In the genomic region with DNA sequence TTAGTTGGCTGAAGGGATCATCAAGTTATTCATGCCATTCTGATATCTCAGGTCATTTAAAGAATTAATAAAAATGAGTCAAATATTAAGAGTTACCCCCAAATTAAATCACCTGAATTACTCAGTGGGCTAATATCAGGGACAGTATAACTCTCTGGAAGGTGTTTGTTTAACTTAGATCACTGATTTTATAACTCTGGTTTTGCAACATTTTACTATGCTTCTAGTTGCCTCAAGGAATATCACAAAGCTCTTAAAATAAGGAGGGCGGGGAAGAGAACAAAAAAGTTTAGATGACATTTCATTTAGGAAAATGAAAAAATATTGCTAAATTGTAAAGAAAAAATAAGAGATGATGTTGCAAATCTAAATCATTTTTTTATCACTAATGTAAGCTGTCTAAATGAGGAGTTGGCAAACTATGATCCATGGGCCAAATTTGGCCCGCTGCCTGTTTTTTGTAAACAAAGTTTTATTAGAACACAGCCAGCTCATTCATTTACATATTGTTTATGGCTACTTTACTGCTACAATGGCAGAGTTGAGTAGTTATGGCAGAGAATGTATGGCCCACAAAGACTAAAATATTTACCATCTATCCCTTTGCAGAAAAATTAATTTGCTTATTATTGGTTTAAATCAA, we compare ENCODE assay signal across 22 cellular contexts. TPM values are rescaled to one million over a fixed set of nuclear protein-coding genes. Genes with fewer than 3 reads are reported as not detected.
A peak's percentile ranks its signal among the peaks of the same experiment; 100 is the strongest.
DNase-seq lines count a peak whose midpoint lies in the region; ATAC-seq and TF ChIP-seq lines count a peak whose summit lies in the region.
"Had no signal": no experiment of that assay in that cellular context is flagged by ENCODE, and none has a peak within 500 bp of the region (broad histone marks: within the 10 kb centered on the region; RNA-seq: fewer than 3 reads in every experiment).

No MANE protein-coding gene starts in this region.

- H3K36me3 ChIP-seq in transverse colon = no peaks in the 10 kb centered on the region
- H3K36me3 ChIP-seq: HAP-1, SJSA1 had no signal

- H3K36me3 Mint-ChIP-seq in stimulated activated naive B cell treated with anti-CD40 and anti-IgM and Interleukin-4, amounts not matched to agents 10 μg/mL and 1 μg/mL and 100 μg/mL, for 72 hours = no peaks in the 10 kb centered on the region
- H3K36me3 Mint-ChIP-seq: CD8-positive, alpha-beta T cell had no signal

- POLR2A ChIA-PET in HEK293T (lab: Yijun Ruan, JAX) = no interaction called here

- H3K27ac ChIP-seq in C4-2B (peak overlapping the region; percentile 39; the same call in 1 of the 2 replicates), VCaP (peak overlapping the region; percentile 35), transverse colon (no peak overlapping the region)
- H3K27ac ChIP-seq: PC-9, SJSA1 had no signal

- DNase-seq in LNCaP clone FGC (ENCODE audit: low read depth) (peak; percentile 66), transverse colon (peak; percentile 22), HEK293T (ENCODE audit: extremely low spot score) (no peak)
- DNase-seq in stimulated activated naive B cell treated with anti-CD40 and anti-IgM and Interleukin-4, amounts not matched to agents 10 μg/mL and 1 μg/mL and 100 μg/mL, for 72 hours = no peak
- DNase-seq: C1 segment of cervical spinal cord; Caco-2; CD8-positive, alpha-beta T cell; GOT3; Karpas-422; MM.1S; NCI-H1694; NCI-H2081; NCI-H226; NCI-H510A treated with DMSO at 0.1 percent for 48 hours; NK-92 treated with Interleukin-12 subunit alpha and Interleukin-12 subunit beta, amount 100 ng/mL, for 24 hours; Right ventricle myocardium superior had no signal

- TF ChIP-seq EP300 in transverse colon (IDR thresholded peaks at IDR 0.05; ENCODE audit: low read depth) = no peak

- no peaks in the 10 kb centered on the region for H3K27me3 ChIP-seq in transverse colon
- H3K27me3 ChIP-seq: SJSA1 had no signal

- peaks cover 4 to 6% of the 10 kb centered on the region in 2 donors for H3K4me1 Mint-ChIP-seq in stimulated activated naive B cell treated with anti-CD40 and anti-IgM and Interleukin-4, amounts not matched to agents 10 μg/mL and 1 μg/mL and 100 μg/mL, for 72 hours

- no peak for ATAC-seq in HG03039 (IDR thresholded peaks at IDR 0.05; ENCODE audit: unreplicated experiment)
- no peak for ATAC-seq in stimulated activated naive B cell treated with anti-CD40 and anti-IgM and Interleukin-4, amounts not matched to agents 10 μg/mL and 1 μg/mL and 100 μg/mL, for 72 hours (replicated peaks)
- ATAC-seq: CD8-positive, alpha-beta T cell had no signal

- 68 to 76% methylated on average over 2 of the region's 2 CpGs for WGBS in transverse colon (ENCODE audit: low coverage in 1 of 2), 2 donors

- in situ Hi-C loops in transverse colon (cut with MboI; ENCODE audit: low pct_ligation_motif_present in 1 of 4, low pct_unique_long_range_greater_than_20kb in 1 of 4, low sequenced_read_pairs in 3 of 4) = no loop called here

- CTCF ChIA-PET in HEK293T (lab: Yijun Ruan, JAX) = no interaction called here

- TF ChIP-seq POLR2A in transverse colon (IDR thresholded peaks at IDR 0.05) = no peak

- no peak overlapping the region for H3K27ac Mint-ChIP-seq in stimulated activated naive B cell treated with anti-CD40 and anti-IgM and Interleukin-4, amounts not matched to agents 10 μg/mL and 1 μg/mL and 100 μg/mL, for 72 hours
- H3K27ac Mint-ChIP-seq: CD8-positive, alpha-beta T cell had no signal

- peaks cover 0 to 51% (median 12%) of the 10 kb centered on the region in 4 donors for H3K4me1 ChIP-seq in transverse colon
- H3K4me1 ChIP-seq: Caco-2, HAP-1 had no signal

- H3K4me3 ChIP-seq in LNCaP clone FGC (ENCODE audit: low read depth, low read length) = no peak overlapping the region
- H3K4me3 ChIP-seq in transverse colon = no peak overlapping the region
- H3K4me3 ChIP-seq: HAP-1, PC-9, SJSA1 had no signal

- intact Hi-C loops in transverse colon (cut with DNase I; ENCODE audit: low total_unique reads) = no loop called here

- no peaks in the 10 kb centered on the region for H3K9me3 ChIP-seq in transverse colon
- H3K9me3 ChIP-seq: Caco-2, HAP-1, SJSA1 had no signal

- no peaks in the 10 kb centered on the region for H3K9me3 Mint-ChIP-seq in stimulated activated naive B cell treated with anti-CD40 and anti-IgM and Interleukin-4, amounts not matched to agents 10 μg/mL and 1 μg/mL and 100 μg/mL, for 72 hours
- H3K9me3 Mint-ChIP-seq: CD8-positive, alpha-beta T cell had no signal

- H3K4me3 Mint-ChIP-seq in stimulated activated naive B cell treated with anti-CD40 and anti-IgM and Interleukin-4, amounts not matched to agents 10 μg/mL and 1 μg/mL and 100 μg/mL, for 72 hours = no peak overlapping the region
- H3K4me3 Mint-ChIP-seq: CD8-positive, alpha-beta T cell had no signal

- H3K27me3 Mint-ChIP-seq in stimulated activated naive B cell treated with anti-CD40 and anti-IgM and Interleukin-4, amounts not matched to agents 10 μg/mL and 1 μg/mL and 100 μg/mL, for 72 hours = no peaks in the 10 kb centered on the region

- TF ChIP-seq CTCF in C4-2B (conservative IDR thresholded peaks at IDR 0.05) = no peak
- TF ChIP-seq CTCF in LNCaP clone FGC (IDR thresholded peaks at IDR 0.05; ENCODE audit: control insufficient read depth, extremely low read depth, insufficient read depth) = no peak
- no peak for TF ChIP-seq CTCF in VCaP (conservative IDR thresholded peaks at IDR 0.05)
- TF ChIP-seq CTCF in transverse colon (IDR thresholded peaks at IDR 0.05) = no peak

TF ChIP-seq in HEK293T, 16 proteins besides CTCF, POLR2A, EP300 and RAD21:
- no peak for TF ChIP-seq NFRKB (IDR thresholded peaks at IDR 0.05)
- TF ChIP-seq LEF1 (IDR thresholded peaks at IDR 0.05; ENCODE audit: borderline replicate concordance) = no peak

RNA-seq across cellular contexts. Expression of gene SLC19A2, which starts 31.9 kb away (rescaled TPM):
- 10 to 100 TPM in 3 of 4 donors, 1 to 10 TPM in 1; 2.8 to 20.2 (median 14.9) TPM for total RNA-seq in transverse colon

Comparison
In these comparisons a context has a peak if more than half of its experiments do, and no peak if none do; other contexts are left out.
1. H3K27ac ChIP-seq: peak in C4-2B (single experiment) and VCaP (single experiment); none in transverse colon (0 of 4).
2. DNase-seq: peak in LNCaP clone FGC (single experiment) and transverse colon (single experiment); none in HEK293T (single experiment) and stimulated activated naive B cell treated with anti-CD40 and anti-IgM and Interleukin-4, amounts not matched to agents 10 μg/mL and 1 μg/mL and 100 μg/mL, for 72 hours (single experiment).